8 cellular contexts compared by ENCODE assay signal in genomic region chr4:40055873-40056721, GRCh38. TPM values are rescaled to one million over a fixed set of nuclear protein-coding genes. Genes with fewer than 3 reads are reported as not detected.
DNase-seq lines count a peak whose midpoint lies in the region; ATAC-seq and TF ChIP-seq lines count a peak whose summit lies in the region.

No MANE protein-coding gene starts in this region.

- DNase-seq in ELF-1 (ENCODE audit: low read depth, low spot score), result peak; percentile 86
- peak; percentile 18 for DNase-seq in NCI-H2171 (lab: John Stamatoyannopoulos, UW)
- peak; percentile 21 for DNase-seq in activated CD4-positive, alpha-beta T cell treated with anti-CD3 and anti-CD28 coated beads for 1 hour
- DNase-seq in cerebellum (ENCODE audit: low spot score), result peak; percentile 76
- DNase-seq in kidney tubule cell (ENCODE audit: low spot score), result peak; percentile 83
- peak in 3 of 4 experiments; percentile 18 to 41 (median 20) for DNase-seq in stimulated activated CD4-positive, alpha-beta T cell treated with anti-CD3 and anti-CD28 coated beads, Interleukin-1b, Interleukin-23, amount 100 ng/mL, for 24 hours (ENCODE audit: low read depth in 4 of 4, low spot score in 1 of 4)

- H3K4me3 ChIP-seq in HEK293 (ENCODE audit: low read depth, low read length), result peak overlapping the region; percentile 68

- H3K36me3 ChIP-seq in HEK293 (ENCODE audit: control insufficient read depth in 2 of 2, insufficient read depth in 1 of 2, low read length in 2 of 2), result peaks cover 0 to 5% of the 10 kb centered on the region in 2 experiments; a peak in 2 of 3 replicates

- TF ChIP-seq CTCF in HEK293 (tag by site-specific recombination; IDR thresholded peaks at IDR 0.05), result no peak; the same call in 1 of the 2 replicates

- H3K27ac ChIP-seq in HEK293 (ENCODE audit: extremely low read depth, low read depth, low read length), result peak overlapping the region; percentile 96

- CTCF ChIA-PET in HEK293 (lab: Yijun Ruan, JAX), result interaction anchor here (0.7 to 2.0 kb wide), 3 partner anchors 9 to 77 kb away, joined by 3 to 6 read pairs (median 4); no protein-coding TSS in a partner anchor

- POLR2A ChIA-PET in HEK293 (lab: Yijun Ruan, JAX), result interaction anchor here (0.6 to 1.3 kb wide), 4 partner anchors 9 to 261 kb away, joined by 3 to 6 read pairs (median 3); no protein-coding TSS in a partner anchor

- H3K9me3 ChIP-seq in HEK293 (ENCODE audit: control insufficient read depth, insufficient read depth, low read depth, low read length), result no peaks in the 10 kb centered on the region

- no peak for ATAC-seq in GM19035 (IDR thresholded peaks at IDR 0.05; ENCODE audit: unreplicated experiment)

- no peaks in the 10 kb centered on the region for H3K4me1 ChIP-seq in HEK293 (ENCODE audit: control insufficient read depth, insufficient read depth, low read length)

TF ChIP-seq in HEK293, 187 proteins besides CTCF, POLR2A, EP300 and RAD21 (continues in another document):
- TF ChIP-seq ZNF473 (tag by site-specific recombination; IDR thresholded peaks at IDR 0.05) (no peak), ZBTB21 (tag by site-specific recombination; IDR thresholded peaks at IDR 0.05) (no peak), ZSCAN5A (tag by site-specific recombination; IDR thresholded peaks at IDR 0.05) (no peak), ZNF621 (tag by site-specific recombination; IDR thresholded peaks at IDR 0.05) (no peak), ZNF626 (tag by site-specific recombination; IDR thresholded peaks at IDR 0.05) (no peak), ZNF544 (tag by site-specific recombination; IDR thresholded peaks at IDR 0.05) (no peak), ZNF341 (tag by site-specific recombination; IDR thresholded peaks at IDR 0.05; ENCODE audit: low read depth) (peak; percentile 65), ZNF791 (tag by site-specific recombination; IDR thresholded peaks at IDR 0.05) (no peak), ZNF548 (tag by site-specific recombination; IDR thresholded peaks at IDR 0.05) (no peak), ZNF529 (tag by site-specific recombination; IDR thresholded peaks at IDR 0.05; ENCODE audit: insufficient replicate concordance) (no peak), SALL2 (tag by site-specific recombination; IDR thresholded peaks at IDR 0.05; ENCODE audit: borderline replicate concordance) (no peak), ZNF843 (tag by site-specific recombination; IDR thresholded peaks at IDR 0.05) (no peak), ZNF121 (tag by site-specific recombination; IDR thresholded peaks at IDR 0.05) (no peak), SP2 (tag by site-specific recombination; IDR thresholded peaks at IDR 0.05) (0 out of 2 replicates have a peak, but pooled peaks have one; percentile 22), SP7 (tag by site-specific recombination; IDR thresholded peaks at IDR 0.05) (peak; percentile 38; the same call in 1 of the 2 replicates), IKZF3 (tag by site-specific recombination; IDR thresholded peaks at IDR 0.05) (no peak), ZNF623 (tag by site-specific recombination; IDR thresholded peaks at IDR 0.05) (peak; percentile 18; the same call in 1 of the 2 replicates), ZNF837 (tag by site-specific recombination; IDR thresholded peaks at IDR 0.05) (no peak), ZNF510 (tag by site-specific recombination; IDR thresholded peaks at IDR 0.05; ENCODE audit: insufficient replicate concordance) (no peak), ZNF610 (tag by site-specific recombination; IDR thresholded peaks at IDR 0.05; ENCODE audit: borderline replicate concordance) (no peak), HOXD13 (CRISPR knock-in tag; IDR thresholded peaks at IDR 0.05; ENCODE audit: borderline replicate concordance) (no peak), ZBTB8A (tag by site-specific recombination; IDR thresholded peaks at IDR 0.05) (peak; percentile 80), ZSCAN4 (tag by site-specific recombination; IDR thresholded peaks at IDR 0.05) (no peak), ZNF274 (IDR thresholded peaks at IDR 0.05; ENCODE audit: low read length) (no peak), ZNF274 (tag by site-specific recombination; IDR thresholded peaks at IDR 0.05; ENCODE audit: borderline replicate concordance) (no peak), GFI1B (tag by site-specific recombination; IDR thresholded peaks at IDR 0.05) (no peak)
- TF ChIP-seq, protein P1, sequence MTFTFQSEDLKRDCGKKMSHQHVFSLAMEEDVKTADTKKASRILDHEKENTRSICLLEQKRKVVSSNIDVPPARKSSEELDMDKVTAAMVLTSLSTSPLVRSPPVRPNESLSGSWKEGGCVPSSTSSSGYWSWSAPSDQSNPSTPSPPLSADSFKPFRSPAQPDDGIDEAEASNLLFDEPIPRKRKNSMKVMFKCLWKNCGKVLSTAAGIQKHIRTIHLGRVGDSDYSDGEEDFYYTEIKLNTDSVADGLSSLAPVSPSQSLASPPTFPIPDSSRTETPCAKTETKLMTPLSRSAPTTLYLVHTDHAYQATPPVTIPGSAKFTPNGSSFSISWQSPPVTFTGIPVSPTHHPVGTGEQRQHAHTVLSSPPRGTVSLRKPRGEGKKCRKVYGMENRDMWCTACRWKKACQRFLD (tag by site-specific recombination; IDR thresholded peaks at IDR 0.05), result no peak
- TF ChIP-seq, protein P2, sequence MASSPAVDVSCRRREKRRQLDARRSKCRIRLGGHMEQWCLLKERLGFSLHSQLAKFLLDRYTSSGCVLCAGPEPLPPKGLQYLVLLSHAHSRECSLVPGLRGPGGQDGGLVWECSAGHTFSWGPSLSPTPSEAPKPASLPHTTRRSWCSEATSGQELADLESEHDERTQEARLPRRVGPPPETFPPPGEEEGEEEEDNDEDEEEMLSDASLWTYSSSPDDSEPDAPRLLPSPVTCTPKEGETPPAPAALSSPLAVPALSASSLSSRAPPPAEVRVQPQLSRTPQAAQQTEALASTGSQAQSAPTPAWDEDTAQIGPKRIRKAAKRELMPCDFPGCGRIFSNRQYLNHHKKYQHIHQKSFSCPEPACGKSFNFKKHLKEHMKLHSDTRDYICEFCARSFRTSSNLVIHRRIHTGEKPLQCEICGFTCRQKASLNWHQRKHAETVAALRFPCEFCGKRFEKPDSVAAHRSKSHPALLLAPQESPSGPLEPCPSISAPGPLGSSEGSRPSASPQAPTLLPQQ (tag by site-specific recombination; IDR thresholded peaks at IDR 0.05), result no peak; the same call in 1 of the 2 replicates
- TF ChIP-seq, protein P3, sequence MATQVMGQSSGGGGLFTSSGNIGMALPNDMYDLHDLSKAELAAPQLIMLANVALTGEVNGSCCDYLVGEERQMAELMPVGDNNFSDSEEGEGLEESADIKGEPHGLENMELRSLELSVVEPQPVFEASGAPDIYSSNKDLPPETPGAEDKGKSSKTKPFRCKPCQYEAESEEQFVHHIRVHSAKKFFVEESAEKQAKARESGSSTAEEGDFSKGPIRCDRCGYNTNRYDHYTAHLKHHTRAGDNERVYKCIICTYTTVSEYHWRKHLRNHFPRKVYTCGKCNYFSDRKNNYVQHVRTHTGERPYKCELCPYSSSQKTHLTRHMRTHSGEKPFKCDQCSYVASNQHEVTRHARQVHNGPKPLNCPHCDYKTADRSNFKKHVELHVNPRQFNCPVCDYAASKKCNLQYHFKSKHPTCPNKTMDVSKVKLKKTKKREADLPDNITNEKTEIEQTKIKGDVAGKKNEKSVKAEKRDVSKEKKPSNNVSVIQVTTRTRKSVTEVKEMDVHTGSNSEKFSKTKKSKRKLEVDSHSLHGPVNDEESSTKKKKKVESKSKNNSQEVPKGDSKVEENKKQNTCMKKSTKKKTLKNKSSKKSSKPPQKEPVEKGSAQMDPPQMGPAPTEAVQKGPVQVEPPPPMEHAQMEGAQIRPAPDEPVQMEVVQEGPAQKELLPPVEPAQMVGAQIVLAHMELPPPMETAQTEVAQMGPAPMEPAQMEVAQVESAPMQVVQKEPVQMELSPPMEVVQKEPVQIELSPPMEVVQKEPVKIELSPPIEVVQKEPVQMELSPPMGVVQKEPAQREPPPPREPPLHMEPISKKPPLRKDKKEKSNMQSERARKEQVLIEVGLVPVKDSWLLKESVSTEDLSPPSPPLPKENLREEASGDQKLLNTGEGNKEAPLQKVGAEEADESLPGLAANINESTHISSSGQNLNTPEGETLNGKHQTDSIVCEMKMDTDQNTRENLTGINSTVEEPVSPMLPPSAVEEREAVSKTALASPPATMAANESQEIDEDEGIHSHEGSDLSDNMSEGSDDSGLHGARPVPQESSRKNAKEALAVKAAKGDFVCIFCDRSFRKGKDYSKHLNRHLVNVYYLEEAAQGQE (tag by site-specific recombination; IDR thresholded peaks at IDR 0.05), result no peak

RNA-seq across cellular contexts. Expression of gene N4BP2, which starts 0.6 kb away (rescaled TPM):
- 55.8 TPM for total RNA-seq in cerebellum

Comparison
In these comparisons a context has a peak if more than half of its experiments do, and no peak if none do; other contexts are left out.
1. DNase-seq: peak in every context shown above with its lines; median percentile 86 in ELF-1; 83 in kidney tubule cell; 76 in cerebellum; 21 in activated CD4-positive, alpha-beta T cell treated with anti-CD3 and anti-CD28 coated beads for 1 hour; 20 in stimulated activated CD4-positive, alpha-beta T cell treated with anti-CD3 and anti-CD28 coated beads, Interleukin-1b, Interleukin-23, amount 100 ng/mL, for 24 hours; 18 in NCI-H2171.